30 cellular contexts compared by ENCODE assay signal in genomic region chrX:11464360-11464759, GRCh38.
"Had no signal": no experiment of that assay in that cellular context is flagged by ENCODE, and none has a peak within 500 bp of the region (broad histone marks: within the 10 kb centered on the region; RNA-seq: fewer than 3 reads in every experiment).

No MANE protein-coding gene starts in this region.

- H3K9me3 ChIP-seq: breast epithelium, esophagus squamous epithelium, left ventricle myocardium inferior, right atrium auricular region, stomach, tibial nerve had no signal

- FAIRE-seq: frontal cortex had no signal

- H3K9ac ChIP-seq: neural progenitor cell, parathyroid adenoma had no signal

- H3K27ac ChIP-seq: breast epithelium, epithelial cell of prostate, left ventricle myocardium inferior, neural progenitor cell, parathyroid adenoma, right atrium auricular region, stomach had no signal

- H3K79me2 ChIP-seq: parathyroid adenoma had no signal

- H3K36me3 ChIP-seq: breast epithelium, esophagus squamous epithelium, left ventricle myocardium inferior, neural progenitor cell, right atrium auricular region, stomach, tibial nerve had no signal

- H3K4me2 ChIP-seq: neural progenitor cell, smooth muscle cell had no signal

- H3K4me3 ChIP-seq: breast epithelium, esophagus squamous epithelium, left ventricle myocardium inferior, lung, neural progenitor cell, right atrium auricular region, smooth muscle cell, stomach, tibial nerve had no signal

- ATAC-seq: activated T-cell treated with anti-CD3 and anti-CD28 coated beads, Interleukin-2, amount 50 U/mL, for 4 hours; activated T-helper 17 cell treated with anti-CD3 and anti-CD28 coated beads, Interleukin-2, amount 50 U/mL, for 72 hours; natural killer cell; stimulated activated naive B cell treated with anti-CD40 and anti-IgM and Interleukin-4, amounts not matched to agents 10 μg/mL and 1 μg/mL and 100 μg/mL, for 72 hours; WTC11 had no signal

- DNase-seq: activated CD4-positive, alpha-beta memory T cell treated with anti-CD3 and anti-CD28 coated beads, Interleukin-2, amount 10 ng/mL, durations not matched to agents 7 days and 5 days; activated CD4-positive, alpha-beta T cell treated with anti-CD3 and anti-CD28 coated beads for 1 hour; activated CD4-positive, alpha-beta T cell treated with anti-CD3 and anti-CD28 coated beads, Interleukin-2, amount 10 ng/mL, durations not matched to agents 7 days and 5 days; activated CD8-positive, alpha-beta memory T cell treated with anti-CD3 and anti-CD28 coated beads, Interleukin-2, amount 50 U/mL, for 48 hours; activated gamma-delta T cell treated with Interleukin-2 at 50 U/mL for 16 hours; activated naive CD4-positive, alpha-beta T cell treated with anti-CD3 and anti-CD28 coated beads, Interleukin-2, amount 50 U/mL, for 16 hours; activated T-cell treated with anti-CD3 and anti-CD28 coated beads, Interleukin-2, amount 50 U/mL, for 4 hours; amygdala; central memory CD4-positive, alpha-beta T cell; effector CD4-positive, alpha-beta T cell; esophagus squamous epithelium; islet precursor cell; left ventricle myocardium inferior; mesendoderm; natural killer cell; occipital lobe; stimulated activated CD4-positive, alpha-beta T cell treated with anti-CD3 and anti-CD28 coated beads, Interleukin-2, amount 100 ng/mL, for 24 hours; stimulated activated naive B cell treated with anti-CD40 and anti-IgM and Interleukin-4, amounts not matched to agents 10 μg/mL and 1 μg/mL and 100 μg/mL, for 72 hours; stomach had no signal

- H3K27me3 ChIP-seq: esophagus squamous epithelium, neural progenitor cell, right atrium auricular region, tibial nerve had no signal

- H2AFZ ChIP-seq: neural progenitor cell had no signal

- H3K4me1 ChIP-seq: breast epithelium, esophagus squamous epithelium, left ventricle myocardium inferior, neural progenitor cell, parathyroid adenoma, right atrium auricular region, stomach, tibial nerve had no signal
